Comparison of ENCODE assay signal across 8 cellular contexts in genomic region chr14:36556811-36557433, GRCh38. TPM values are rescaled to one million over a fixed set of nuclear protein-coding genes. Genes with fewer than 3 reads are reported as not detected.
DNase-seq lines count a peak whose midpoint lies in the region; ATAC-seq, FAIRE-seq and TF ChIP-seq lines count a peak whose summit lies in the region.

No MANE protein-coding gene starts in this region.

- POLR2A ChIA-PET in HepG2 (lab: Yijun Ruan, JAX): no interaction called here

- TF ChIP-seq EP300 in HepG2 (IDR thresholded peaks at IDR 0.05; ENCODE audit: low read depth in 2 of 2, low read length in 2 of 2) (no peak), HepG2 (CRISPR knock-in tag; IDR thresholded peaks at IDR 0.05; ENCODE audit: borderline replicate concordance) (no peak)

- ATAC-seq in GM18867 (IDR thresholded peaks at IDR 0.05; ENCODE audit: unreplicated experiment) (peak; percentile 53), HepG2 (peak; percentile 82)
- no peak for ATAC-seq in stimulated activated effector memory CD8-positive, alpha-beta T cell treated with anti-CD3 and anti-CD28 coated beads, Interleukin-12 subunit alpha, Interleukin-12 subunit beta, amount 100 ng/mL, for 72 hours

- H3K4me1 ChIP-seq in BE2C (no peaks in the 10 kb centered on the region), astrocyte (ENCODE audit: insufficient read depth, low read length) (no peaks in the 10 kb centered on the region), HepG2 (ENCODE audit: insufficient read depth, low read length) (no peaks in the 10 kb centered on the region)

- no peak overlapping the region for H3K4me3 Mint-ChIP-seq in astrocyte (ENCODE audit: unreplicated experiment)
- no peak overlapping the region for H3K4me3 Mint-ChIP-seq in activated T-helper 2 cell treated with anti-CD3 and anti-CD28 coated beads, Interferon-gamma antibody, Interleukin-2, Interleukin-4, amounts not matched to agents 10 μg/mL and 5 μg/mL and 100 μg/mL, durations not matched to agents 14 hours and 24 hours and 36 hours (ENCODE audit: low read depth)
- H3K4me3 Mint-ChIP-seq in stimulated activated effector memory CD8-positive, alpha-beta T cell treated with anti-CD3 and anti-CD28 coated beads, Interleukin-12 subunit alpha, Interleukin-12 subunit beta, amount 100 ng/mL, for 72 hours: no peak overlapping the region

- no peak overlapping the region for H3K27ac ChIP-seq in astrocyte (ENCODE audit: low read depth, low read length)
- H3K27ac ChIP-seq in HepG2 (ENCODE audit: extremely low read length, insufficient read depth, low read length): no peak overlapping the region

- H3K36me3 ChIP-seq in BE2C: no peaks in the 10 kb centered on the region
- no peaks in the 10 kb centered on the region for H3K36me3 ChIP-seq in astrocyte (ENCODE audit: insufficient read depth, low read length)
- no peaks in the 10 kb centered on the region for H3K36me3 ChIP-seq in HepG2 (replicated peaks in 1 of 2; ENCODE audit: control insufficient read depth in 1 of 2, insufficient read depth in 2 of 2, low read length in 2 of 2)

- H3K4me3 ChIP-seq in BE2C (ENCODE audit: low read depth, low read length) (no peak overlapping the region), astrocyte (ENCODE audit: insufficient read depth, low read depth, low read length) (no peak overlapping the region), HepG2 (replicated peaks in 1 of 3; ENCODE audit: insufficient read depth in 1 of 3, low read depth in 2 of 3, low read length in 3 of 3) (no peak overlapping the region)

- peaks cover 36% of the 10 kb centered on the region for H3K27me3 Mint-ChIP-seq in astrocyte (ENCODE audit: low read depth, unreplicated experiment)
- peaks cover 4% of the 10 kb centered on the region for H3K27me3 Mint-ChIP-seq in activated T-helper 2 cell treated with anti-CD3 and anti-CD28 coated beads, Interferon-gamma antibody, Interleukin-2, Interleukin-4, amounts not matched to agents 10 μg/mL and 5 μg/mL and 100 μg/mL, durations not matched to agents 14 hours and 24 hours and 36 hours (ENCODE audit: low read depth)

- no peak for TF ChIP-seq POLR2A in HepG2 (IDR thresholded peaks at IDR 0.05; ENCODE audit: insufficient read depth in 1 of 2, low read depth in 2 of 2, low read length in 2 of 2)

- no peaks in the 10 kb centered on the region for H3K9me3 Mint-ChIP-seq in astrocyte (ENCODE audit: unreplicated experiment)
- H3K9me3 Mint-ChIP-seq in activated T-helper 2 cell treated with anti-CD3 and anti-CD28 coated beads, Interferon-gamma antibody, Interleukin-2, Interleukin-4, amounts not matched to agents 10 μg/mL and 5 μg/mL and 100 μg/mL, durations not matched to agents 14 hours and 24 hours and 36 hours: no peaks in the 10 kb centered on the region
- H3K9me3 Mint-ChIP-seq in stimulated activated effector memory CD8-positive, alpha-beta T cell treated with anti-CD3 and anti-CD28 coated beads, Interleukin-12 subunit alpha, Interleukin-12 subunit beta, amount 100 ng/mL, for 72 hours: no peaks in the 10 kb centered on the region

- H3K79me2 ChIP-seq in astrocyte (ENCODE audit: insufficient read depth, low read length): no peaks in the 10 kb centered on the region
- H3K79me2 ChIP-seq in HepG2 (ENCODE audit: insufficient read depth, low read length): no peaks in the 10 kb centered on the region

- H3K27ac Mint-ChIP-seq in astrocyte (ENCODE audit: unreplicated experiment): no peak overlapping the region
- no peak overlapping the region for H3K27ac Mint-ChIP-seq in activated T-helper 2 cell treated with anti-CD3 and anti-CD28 coated beads, Interferon-gamma antibody, Interleukin-2, Interleukin-4, amounts not matched to agents 10 μg/mL and 5 μg/mL and 100 μg/mL, durations not matched to agents 14 hours and 24 hours and 36 hours
- H3K27ac Mint-ChIP-seq in stimulated activated effector memory CD8-positive, alpha-beta T cell treated with anti-CD3 and anti-CD28 coated beads, Interleukin-12 subunit alpha, Interleukin-12 subunit beta, amount 100 ng/mL, for 72 hours: no peak overlapping the region

- no peaks in the 10 kb centered on the region for H3K4me1 Mint-ChIP-seq in astrocyte (ENCODE audit: low read depth, unreplicated experiment)
- no peaks in the 10 kb centered on the region for H3K4me1 Mint-ChIP-seq in activated T-helper 2 cell treated with anti-CD3 and anti-CD28 coated beads, Interferon-gamma antibody, Interleukin-2, Interleukin-4, amounts not matched to agents 10 μg/mL and 5 μg/mL and 100 μg/mL, durations not matched to agents 14 hours and 24 hours and 36 hours (ENCODE audit: low read depth)
- no peaks in the 10 kb centered on the region for H3K4me1 Mint-ChIP-seq in stimulated activated effector memory CD8-positive, alpha-beta T cell treated with anti-CD3 and anti-CD28 coated beads, Interleukin-12 subunit alpha, Interleukin-12 subunit beta, amount 100 ng/mL, for 72 hours

- peak; percentile 34; the same call in 1 of the 2 replicates for TF ChIP-seq RAD21 in HepG2 (CRISPR knock-in tag; IDR thresholded peaks at IDR 0.05)

- H2AFZ ChIP-seq in astrocyte (ENCODE audit: low read depth, low read length): no peak overlapping the region
- H2AFZ ChIP-seq in HepG2 (ENCODE audit: low read length): no peak overlapping the region

- peak; percentile 92 for TF ChIP-seq CTCF in BE2C (IDR thresholded peaks at IDR 0.05; ENCODE audit: low read depth, low read length)
- peak; percentile 76 for TF ChIP-seq CTCF in astrocyte (IDR thresholded peaks at IDR 0.05; ENCODE audit: insufficient read depth, low read depth, low read length)
- TF ChIP-seq CTCF in HepG2 (CRISPR knock-in tag; IDR thresholded peaks at IDR 0.05): peak; percentile 81

- peak; percentile 28 for DNase-seq in BE2C
- DNase-seq in NCI-H2196 (lab: John Stamatoyannopoulos, UW; ENCODE audit: unreplicated experiment): peak; percentile 61
- DNase-seq in astrocyte (ENCODE audit: low read depth): no peak
- peak; percentile 45 for DNase-seq in HepG2 (ENCODE audit: low spot score)
- no peak for DNase-seq in activated T-helper 2 cell treated with anti-CD3 and anti-CD28 coated beads, Interferon-gamma antibody, Interleukin-2, Interleukin-4, amounts not matched to agents 10 μg/mL and 5 μg/mL and 100 μg/mL, durations not matched to agents 14 hours and 24 hours and 36 hours (ENCODE audit: low spot score)
- DNase-seq in amniotic stem cell (lab: John Stamatoyannopoulos, UW): no peak
- no peak for DNase-seq in stimulated activated effector memory CD8-positive, alpha-beta T cell treated with anti-CD3 and anti-CD28 coated beads, Interleukin-12 subunit alpha, Interleukin-12 subunit beta, amount 100 ng/mL, for 72 hours (ENCODE audit: low spot score in 2 of 2)

- H3K9ac ChIP-seq in astrocyte (ENCODE audit: low read length): no peak overlapping the region
- no peak overlapping the region for H3K9ac ChIP-seq in HepG2 (ENCODE audit: insufficient read depth, low read depth, low read length)

- FAIRE-seq in astrocyte (lab: Jason Lieb, UNC) (peak; percentile 71), HepG2 (lab: Jason Lieb, UNC) (no peak)

- BruUV-seq in HepG2 (replicated peaks; lab: Mats Ljungman, UMichigan): no TSS peak

- H3K36me3 Mint-ChIP-seq in astrocyte (ENCODE audit: low read depth, unreplicated experiment): no peaks in the 10 kb centered on the region
- H3K36me3 Mint-ChIP-seq in activated T-helper 2 cell treated with anti-CD3 and anti-CD28 coated beads, Interferon-gamma antibody, Interleukin-2, Interleukin-4, amounts not matched to agents 10 μg/mL and 5 μg/mL and 100 μg/mL, durations not matched to agents 14 hours and 24 hours and 36 hours (ENCODE audit: low read depth): no peaks in the 10 kb centered on the region
- H3K36me3 Mint-ChIP-seq in stimulated activated effector memory CD8-positive, alpha-beta T cell treated with anti-CD3 and anti-CD28 coated beads, Interleukin-12 subunit alpha, Interleukin-12 subunit beta, amount 100 ng/mL, for 72 hours: no peaks in the 10 kb centered on the region

- H4K20me1 ChIP-seq in astrocyte (ENCODE audit: insufficient read depth, low read length) (no peaks in the 10 kb centered on the region), HepG2 (ENCODE audit: insufficient read depth, low read length) (no peaks in the 10 kb centered on the region)

- 28% methylated on average over 9 of the region's 9 CpGs for WGBS in HepG2 (ENCODE audit: low lambda C conversion rate)

- H3K9me3 ChIP-seq in BE2C (no peaks in the 10 kb centered on the region), astrocyte (ENCODE audit: insufficient read depth, low read depth, low read length) (no peaks in the 10 kb centered on the region), HepG2 (ENCODE audit: low read length) (no peaks in the 10 kb centered on the region)

- H3K27me3 ChIP-seq in BE2C: no peaks in the 10 kb centered on the region
- peaks cover 5% of the 10 kb centered on the region for H3K27me3 ChIP-seq in astrocyte (ENCODE audit: insufficient read depth, low read length)
- peaks cover 0 to 22% of the 10 kb centered on the region in 2 experiments; a peak in 2 of 5 replicates for H3K27me3 ChIP-seq in HepG2 (ENCODE audit: control insufficient read depth in 1 of 2, insufficient read depth in 2 of 2, low read length in 2 of 2)

- H3K4me2 ChIP-seq in astrocyte (ENCODE audit: low read length): no peak overlapping the region
- no peak overlapping the region for H3K4me2 ChIP-seq in HepG2 (ENCODE audit: low read depth, low read length)

- CTCF ChIA-PET in HepG2 (lab: Yijun Ruan, JAX; ENCODE audit: low intra/inter-chr PET ratio, low total read pairs): interaction anchor here (1.4 to 4.7 kb wide), 5 partner anchors 31 to 593 kb away, joined by 3 to 24 read pairs (median 5); no protein-coding TSS in a partner anchor

- intact Hi-C loops in HepG2 (cut with micrococcal nuclease; ENCODE audit: unreplicated experiment): loop anchor here (1.0 to 5.0 kb wide), 5 partner anchors 48 to 674 kb away; no protein-coding TSS in a partner anchor
- intact Hi-C loops in activated T-helper 2 cell treated with anti-CD3 and anti-CD28 coated beads, Interferon-gamma antibody, Interleukin-2, Interleukin-4, amounts not matched to agents 10 μg/mL and 5 μg/mL and 100 μg/mL, durations not matched to agents 14 hours and 24 hours and 36 hours (cut with micrococcal nuclease): loop anchor here (2.0 kb wide), 1 partner anchor 486 kb away; no protein-coding TSS in a partner anchor

- in situ Hi-C loops in HepG2 (cut with HindIII; ENCODE audit: extremely low pct_ligation_motif_present, low pct_unique_long_range_greater_than_20kb): loop anchor here (10.0 kb wide), 1 partner anchor 388 kb away; no protein-coding TSS in a partner anchor

RNA-seq across cellular contexts. Expression of gene NKX2-8, which starts 25.5 kb away (rescaled TPM):
- not detected for polyA plus RNA-seq in BE2C (2012; ENCODE audit: insufficient read depth, insufficient read length, low read depth)
- not detected in 2 replicates for total RNA-seq in astrocyte
- not detected in 2 replicates for total RNA-seq in HepG2 (2016; rRNA removed; fragmentation: Illumina TruSeq; extraction: Trizol)
- total RNA-seq in HepG2 (2016; cell fraction: cytosol; rRNA removed; fragmentation: Illumina TruSeq; extraction: Trizol; ENCODE audit: low read depth): not detected in 2 replicates
- not detected in 2 replicates for total RNA-seq in HepG2 (2016; cell fraction: insoluble cytoplasmic fraction; rRNA removed; fragmentation: Illumina TruSeq; extraction: Trizol)
- not detected in 2 replicates for total RNA-seq in HepG2 (2016; cell fraction: membrane; rRNA removed; fragmentation: Illumina TruSeq; extraction: Trizol)
- not detected in 2 replicates for total RNA-seq in HepG2 (2016; cell fraction: nucleus; rRNA removed; fragmentation: Illumina TruSeq; extraction: Trizol)
- polyA plus RNA-seq in HepG2 (2011; rRNA removed): not detected in 2 replicates
- not detected in 2 replicates for polyA plus RNA-seq in HepG2 (2011; cell fraction: cytosol; rRNA removed)
- not detected in 2 replicates for polyA plus RNA-seq in HepG2 (2011; cell fraction: nucleus; rRNA removed)
- polyA plus RNA-seq in HepG2 (2012): not detected in 2 replicates
- polyA plus RNA-seq in HepG2 (2016; cell fraction: cytosol; fragmentation: Illumina TruSeq; extraction: Trizol; ENCODE audit: low read depth): not detected in 2 replicates
- polyA plus RNA-seq in HepG2 (2016; cell fraction: insoluble cytoplasmic fraction; fragmentation: Illumina TruSeq; extraction: Trizol; ENCODE audit: low read depth): not detected in 2 replicates
- polyA plus RNA-seq in HepG2 (2016; cell fraction: membrane; fragmentation: Illumina TruSeq; extraction: Trizol; ENCODE audit: low read depth): not detected in 2 replicates
- polyA plus RNA-seq in HepG2 (2016; cell fraction: nucleus; fragmentation: Illumina TruSeq; extraction: Trizol; ENCODE audit: insufficient read depth, low read depth): not detected in 2 replicates
- polyA minus RNA-seq in HepG2 (2011; rRNA and poly(A)+ RNA removed; ENCODE audit: low replicate concordance): not detected in 2 replicates
- polyA minus RNA-seq in HepG2 (2011; cell fraction: cytosol; rRNA and poly(A)+ RNA removed): not detected in 2 replicates
- not detected in 2 replicates for polyA minus RNA-seq in HepG2 (2011; cell fraction: nucleus; rRNA and poly(A)+ RNA removed)
- not detected in 2 replicates for total RNA-seq in activated T-helper 2 cell treated with anti-CD3 and anti-CD28 coated beads, Interferon-gamma antibody, Interleukin-2, Interleukin-4, amounts not matched to agents 10 μg/mL and 5 μg/mL and 100 μg/mL, durations not matched to agents 14 hours and 24 hours and 36 hours

RNA-seq across cellular contexts. Expression of gene NKX2-1, which starts 36.9 kb away (rescaled TPM):
- not detected for polyA plus RNA-seq in BE2C (2012; ENCODE audit: insufficient read depth, insufficient read length, low read depth)
- total RNA-seq in astrocyte (not detected in 2 replicates), HepG2 (2016; rRNA removed; fragmentation: Illumina TruSeq; extraction: Trizol) (not detected in 2 replicates)
- not detected in 2 replicates for total RNA-seq in HepG2 (2016; cell fraction: cytosol; rRNA removed; fragmentation: Illumina TruSeq; extraction: Trizol; ENCODE audit: low read depth)
- not detected in 2 replicates for total RNA-seq in HepG2 (2016; cell fraction: insoluble cytoplasmic fraction; rRNA removed; fragmentation: Illumina TruSeq; extraction: Trizol)
- not detected in 2 replicates for total RNA-seq in HepG2 (2016; cell fraction: membrane; rRNA removed; fragmentation: Illumina TruSeq; extraction: Trizol)
- not detected in 2 replicates for total RNA-seq in HepG2 (2016; cell fraction: nucleus; rRNA removed; fragmentation: Illumina TruSeq; extraction: Trizol)
- not detected in 2 replicates for polyA plus RNA-seq in HepG2 (2011; rRNA removed)
- not detected in 2 replicates for polyA plus RNA-seq in HepG2 (2011; cell fraction: cytosol; rRNA removed)
- not detected in 2 replicates for polyA plus RNA-seq in HepG2 (2011; cell fraction: nucleus; rRNA removed)
- polyA plus RNA-seq in HepG2 (2012): not detected in 2 replicates
- polyA plus RNA-seq in HepG2 (2016; cell fraction: cytosol; fragmentation: Illumina TruSeq; extraction: Trizol; ENCODE audit: low read depth): not detected in 2 replicates
- not detected in 2 replicates for polyA plus RNA-seq in HepG2 (2016; cell fraction: insoluble cytoplasmic fraction; fragmentation: Illumina TruSeq; extraction: Trizol; ENCODE audit: low read depth)
- polyA plus RNA-seq in HepG2 (2016; cell fraction: membrane; fragmentation: Illumina TruSeq; extraction: Trizol; ENCODE audit: low read depth): not detected in 2 replicates
- polyA plus RNA-seq in HepG2 (2016; cell fraction: nucleus; fragmentation: Illumina TruSeq; extraction: Trizol; ENCODE audit: insufficient read depth, low read depth): not detected in 2 replicates
- not detected in 2 replicates for polyA minus RNA-seq in HepG2 (2011; rRNA and poly(A)+ RNA removed; ENCODE audit: low replicate concordance)
- polyA minus RNA-seq in HepG2 (2011; cell fraction: cytosol; rRNA and poly(A)+ RNA removed): not detected in 2 replicates
- polyA minus RNA-seq in HepG2 (2011; cell fraction: nucleus; rRNA and poly(A)+ RNA removed): not detected in 2 replicates
- total RNA-seq in activated T-helper 2 cell treated with anti-CD3 and anti-CD28 coated beads, Interferon-gamma antibody, Interleukin-2, Interleukin-4, amounts not matched to agents 10 μg/mL and 5 μg/mL and 100 μg/mL, durations not matched to agents 14 hours and 24 hours and 36 hours: not detected in 2 replicates

Comparison
In these comparisons a context has a peak if more than half of its experiments do, and no peak if none do; other contexts are left out.
1. DNase-seq: peak in BE2C (single experiment), NCI-H2196 (single experiment) and HepG2 (single experiment); none in astrocyte (single experiment), activated T-helper 2 cell treated with anti-CD3 and anti-CD28 coated beads, Interferon-gamma antibody, Interleukin-2, Interleukin-4, amounts not matched to agents 10 μg/mL and 5 μg/mL and 100 μg/mL, durations not matched to agents 14 hours and 24 hours and 36 hours (single experiment), amniotic stem cell (single experiment) and stimulated activated effector memory CD8-positive, alpha-beta T cell treated with anti-CD3 and anti-CD28 coated beads, Interleukin-12 subunit alpha, Interleukin-12 subunit beta, amount 100 ng/mL, for 72 hours (0 of 2).
2. Peak in every context shown above with its lines, with median percentiles within 50 percentile points of each other: CTCF ChIP-seq.